ENCODE assay signal across 10 cellular contexts in genomic region chr19:7242601-7243258, GRCh38. TPM values are rescaled to one million over a fixed set of nuclear protein-coding genes. Genes with fewer than 3 reads are reported as not detected.
A peak's percentile ranks its signal among the peaks of the same experiment; 100 is the strongest.
DNase-seq lines count a peak whose midpoint lies in the region; ATAC-seq and TF ChIP-seq lines count a peak whose summit lies in the region.
"Had no signal": no experiment of that assay in that cellular context is flagged by ENCODE, and none has a peak within 500 bp of the region (broad histone marks: within the 10 kb centered on the region; RNA-seq: fewer than 3 reads in every experiment).

No MANE protein-coding gene starts in this region.

- no peak for TF ChIP-seq EP300 in sigmoid colon (IDR thresholded peaks at IDR 0.05)

- intact Hi-C loops in sigmoid colon (cut with DNase I), result loop anchor here (5.0 kb wide), 1 partner anchor 45 kb away; no protein-coding TSS in a partner anchor
- intact Hi-C loops in activated naive CD4-positive, alpha-beta T cell treated with anti-CD3 and anti-CD28 coated beads for 36 hours (cut with micrococcal nuclease), result no loop called here
- intact Hi-C loops in left colon (cut with DNase I, micrococcal nuclease), result no loop called here

- TF ChIP-seq CTCF in GM06990 (IDR thresholded peaks at IDR 0.05; ENCODE audit: insufficient read depth, low read length, poor library complexity, severe bottlenecking), result no peak
- no peak for TF ChIP-seq CTCF in sigmoid colon (IDR thresholded peaks at IDR 0.05)

- H3K27me3 ChIP-seq in GM06990 (replicated peaks; ENCODE audit: control insufficient read depth, insufficient read depth, low read length) (no peaks in the 10 kb centered on the region), sigmoid colon (no peaks in the 10 kb centered on the region)
- H3K27me3 ChIP-seq: hepatocyte had no signal

- WGBS in sigmoid colon, 2 donors, result 76 to 84% methylated on average over 9 of the region's 9 CpGs

- H3K4me3 Mint-ChIP-seq in activated naive CD4-positive, alpha-beta T cell treated with anti-CD3 and anti-CD28 coated beads for 36 hours, result no peak overlapping the region

- no peaks in the 10 kb centered on the region for H3K36me3 Mint-ChIP-seq in activated naive CD4-positive, alpha-beta T cell treated with anti-CD3 and anti-CD28 coated beads for 36 hours (ENCODE audit: low read depth)

- no peaks in the 10 kb centered on the region for H3K36me3 ChIP-seq in GM06990 (ENCODE audit: control insufficient read depth, insufficient read depth, low read length)
- no peaks in the 10 kb centered on the region for H3K36me3 ChIP-seq in sigmoid colon

- H3K27ac Mint-ChIP-seq in activated naive CD4-positive, alpha-beta T cell treated with anti-CD3 and anti-CD28 coated beads for 36 hours, result no peak overlapping the region

- H3K4me1 Mint-ChIP-seq in activated naive CD4-positive, alpha-beta T cell treated with anti-CD3 and anti-CD28 coated beads for 36 hours (ENCODE audit: low read depth), result no peaks in the 10 kb centered on the region

- DNase-seq in GM06990 (ENCODE audit: extremely low read depth, insufficient read length) (peak; percentile 67), MV-4-11 (lab: John Stamatoyannopoulos, UW) (peak; percentile 93), epidermal melanocyte (ENCODE audit: insufficient read length, low spot score) (peak; percentile 37), sigmoid colon (no peak), left colon (no peak)
- DNase-seq in activated naive CD4-positive, alpha-beta T cell treated with anti-CD3 and anti-CD28 coated beads for 36 hours, result no peak
- DNase-seq in activated CD4-positive, alpha-beta T cell treated with anti-CD3 and anti-CD28 coated beads, Interleukin-2, amount 50 U/mL, for 1 hour, result no peak
- DNase-seq: activated CD4-positive, alpha-beta T cell treated with anti-CD3 and anti-CD28 coated beads, Interleukin-2, amount 50 U/mL, for 48 hours had no signal

- ATAC-seq in GM18520 (IDR thresholded peaks at IDR 0.05; ENCODE audit: unreplicated experiment) (no peak), left colon (no peak)

- H3K27me3 Mint-ChIP-seq in activated naive CD4-positive, alpha-beta T cell treated with anti-CD3 and anti-CD28 coated beads for 36 hours (ENCODE audit: low read depth), result no peaks in the 10 kb centered on the region

- H3K4me3 ChIP-seq in GM06990 (replicated peaks; ENCODE audit: low read depth, low read length), result peak overlapping the region; percentile 48
- H3K4me3 ChIP-seq in sigmoid colon, result no peak overlapping the region
- H3K4me3 ChIP-seq: hepatocyte had no signal

- H3K4me1 ChIP-seq in sigmoid colon, result peaks cover 0 to 15% (median 9%) of the 10 kb centered on the region in 4 donors

- H3K9me3 Mint-ChIP-seq in activated naive CD4-positive, alpha-beta T cell treated with anti-CD3 and anti-CD28 coated beads for 36 hours, result peaks cover 15% of the 10 kb centered on the region

- no peak for TF ChIP-seq POLR2A in sigmoid colon (IDR thresholded peaks at IDR 0.05)

- CTCF ChIA-PET in activated naive CD4-positive, alpha-beta T cell treated with anti-CD3 and anti-CD28 coated beads for 36 hours (lab: Charles Lee), result no interaction called here

- H3K9me3 ChIP-seq in sigmoid colon, result peaks cover 0 to 4% (median 0%) of the 10 kb centered on the region in 4 donors

- peak overlapping the region; percentile 53 to 82 (median 66) for H3K27ac ChIP-seq in sigmoid colon
- H3K27ac ChIP-seq: hepatocyte had no signal

RNA-seq across cellular contexts. Expression of gene INSR, which starts 51.5 kb away (rescaled TPM):
- total RNA-seq in sigmoid colon (10 to 100 TPM; 67.1 to 83.1 (median 80.6) TPM), left colon (10 to 100 TPM; 81.9 to 84.9 TPM)
- 10 to 100 TPM in 1 of 3 donors, 1 to 10 TPM in 2; 3.0 to 18.8 (median 3.2) TPM for polyA plus RNA-seq in sigmoid colon
- 1 to 10 TPM; 3.7 to 3.9 TPM for total RNA-seq in activated naive CD4-positive, alpha-beta T cell treated with anti-CD3 and anti-CD28 coated beads for 36 hours

Comparison
In these comparisons a context has a peak if more than half of its experiments do, and no peak if none do; other contexts are left out.
1. DNase-seq: peak in GM06990 (single experiment), MV-4-11 (single experiment) and epidermal melanocyte (single experiment); none in sigmoid colon (single experiment), activated naive CD4-positive, alpha-beta T cell treated with anti-CD3 and anti-CD28 coated beads for 36 hours (single experiment), activated CD4-positive, alpha-beta T cell treated with anti-CD3 and anti-CD28 coated beads, Interleukin-2, amount 50 U/mL, for 1 hour (single experiment) and left colon (0 of 2).
2. RNA of gene INSR, which starts 51.5 kb away (total RNA-seq): 81.9 to 84.9 TPM in left colon and 67.1 to 83.1 TPM in sigmoid colon; 3.7 to 3.9 TPM in activated naive CD4-positive, alpha-beta T cell treated with anti-CD3 and anti-CD28 coated beads for 36 hours; every median in the first group is over 10 times any median in the second.